8 cellular contexts compared by ENCODE assay signal in genomic region chr11:75241906-75242644, GRCh38. TPM values are rescaled to one million over a fixed set of nuclear protein-coding genes. Genes with fewer than 3 reads are reported as not detected.
DNase-seq lines count a peak whose midpoint lies in the region; ATAC-seq and TF ChIP-seq lines count a peak whose summit lies in the region.

No MANE protein-coding gene starts in this region.

- TF ChIP-seq CTCF in A673 (conservative IDR thresholded peaks at IDR 0.05; ENCODE audit: low read depth, low read length), result 0 out of 2 replicates have a peak, but pooled peaks have one; percentile 43
- TF ChIP-seq CTCF in HCT116 (IDR thresholded peaks at IDR 0.05 in 2 of 3, conservative IDR thresholded peaks at IDR 0.05 in 1 of 3; ENCODE audit: borderline replicate concordance in 1 of 3, insufficient read depth in 1 of 3, low read depth in 2 of 3, low read length in 2 of 3), result no peak; a peak in 1 of 6 replicates
- TF ChIP-seq CTCF in OCI-LY7 (conservative IDR thresholded peaks at IDR 0.05; ENCODE audit: low read length), result no peak; the same call in 1 of the 2 replicates

- BruUV-seq in A673 (replicated peaks; lab: Mats Ljungman, UMichigan) (no TSS peak), HCT116 (replicated peaks; lab: Mats Ljungman, UMichigan) (no TSS peak), OCI-LY7 (replicated peaks; lab: Mats Ljungman, UMichigan) (no TSS peak)

- H3K9me3 ChIP-seq in A673 (ENCODE audit: low read depth, low read length, poor library complexity, severe bottlenecking) (no peaks in the 10 kb centered on the region), HCT116 (ENCODE audit: control insufficient read depth in 1 of 2, insufficient read depth in 1 of 2, low read depth in 1 of 2, low read length in 2 of 2) (no peaks in the 10 kb centered on the region), adipocyte (ENCODE audit: control insufficient read depth, low read length) (no peaks in the 10 kb centered on the region), OCI-LY7 (ENCODE audit: low read length) (no peaks in the 10 kb centered on the region)

- POLR2A ChIA-PET in A673 (lab: Charles Lee; ENCODE audit: low non-redundant PET) (no interaction called here), HCT116 (lab: Charles Lee) (interaction anchor here (1.3 kb wide), 1 partner anchor 18 kb away, joined by 3 read pairs; no protein-coding TSS in a partner anchor), OCI-LY7 (lab: Charles Lee) (no interaction called here)

- TF ChIP-seq RAD21 in HCT116 (IDR thresholded peaks at IDR 0.05; ENCODE audit: low read depth), result no peak

- ATAC-seq in HCT116 (no peak), HG03439 (IDR thresholded peaks at IDR 0.05; ENCODE audit: unreplicated experiment) (no peak)

- H3K27me3 ChIP-seq in A673 (replicated peaks; ENCODE audit: insufficient read depth, low read depth, low read length, poor library complexity), result peaks cover 43% of the 10 kb centered on the region
- H3K27me3 ChIP-seq in HCT116 (ENCODE audit: insufficient read depth, low read length), result no peaks in the 10 kb centered on the region
- H3K27me3 ChIP-seq in adipocyte (replicated peaks; ENCODE audit: control insufficient read depth, insufficient read depth, low read length), result peaks cover 61% of the 10 kb centered on the region

- DNase-seq in A673 (ENCODE audit: low spot score) (no peak), HCT116 (ENCODE audit: low read depth, low spot score) (no peak), adipocyte (ENCODE audit: low read depth) (no peak), mesenteric fat pad (ENCODE audit: low spot score) (peak; percentile 85), NCI-H1417 treated with DMSO at 0.1 percent for 48 hours (lab: John Stamatoyannopoulos, UW) (no peak), OCI-LY7 (ENCODE audit: low spot score) (no peak)
- no peak for DNase-seq in stimulated activated CD4-positive, alpha-beta T cell treated with anti-CD3 and anti-CD28 coated beads, Interleukin-15, amount 100 ng/mL, for 24 hours

- H3K79me2 ChIP-seq in HCT116 (ENCODE audit: insufficient read depth, low read length), result no peaks in the 10 kb centered on the region
- H3K79me2 ChIP-seq in OCI-LY7 (ENCODE audit: insufficient read depth, low read depth, low read length), result no peaks in the 10 kb centered on the region

- H3K9me2 ChIP-seq in HCT116 (ENCODE audit: insufficient read depth) (no peaks in the 10 kb centered on the region), OCI-LY7 (ENCODE audit: insufficient read depth, low read length) (no peaks in the 10 kb centered on the region)

- no peak overlapping the region for H3K9ac ChIP-seq in HCT116 (ENCODE audit: low read length)
- H3K9ac ChIP-seq in adipocyte (ENCODE audit: low read length), result peak overlapping the region; percentile 39

- H3K4me3 ChIP-seq in A673 (ENCODE audit: low read depth, low read length, poor library complexity, severe bottlenecking), result peak overlapping the region; percentile 49
- H3K4me3 ChIP-seq in HCT116 (replicated peaks in 1 of 2; ENCODE audit: low read depth in 1 of 2, low read length in 2 of 2), result no peak overlapping the region
- peak overlapping the region; percentile 78 for H3K4me3 ChIP-seq in adipocyte (ENCODE audit: low read length)
- H3K4me3 ChIP-seq in OCI-LY7 (ENCODE audit: low read depth, low read length, poor library complexity, severe bottlenecking), result no peak overlapping the region

- H2AFZ ChIP-seq in HCT116 (ENCODE audit: low read depth, low read length, poor library complexity, severe bottlenecking), result no peak overlapping the region
- H2AFZ ChIP-seq in OCI-LY7 (ENCODE audit: low read length), result no peak overlapping the region

- H3K4me1 ChIP-seq in A673 (ENCODE audit: insufficient read depth, low read length, poor library complexity, severe bottlenecking), result no peaks in the 10 kb centered on the region
- peaks cover 6 to 16% of the 10 kb centered on the region in 2 experiments; a peak in 3 of 4 replicates for H3K4me1 ChIP-seq in HCT116 (ENCODE audit: control insufficient read depth in 1 of 2, insufficient read depth in 2 of 2, low read length in 2 of 2)
- no peaks in the 10 kb centered on the region for H3K4me1 ChIP-seq in adipocyte (ENCODE audit: control insufficient read depth, insufficient read depth, low read length)
- H3K4me1 ChIP-seq in OCI-LY7 (ENCODE audit: insufficient read depth, low read length, poor library complexity, severe bottlenecking), result no peaks in the 10 kb centered on the region

- H3K4me2 ChIP-seq in HCT116 (ENCODE audit: low read length) (peak overlapping the region; percentile 83; the same call in 1 of the 2 replicates), OCI-LY7 (ENCODE audit: low read length) (no peak overlapping the region)

- RAD21 ChIA-PET in HCT116 (lab: Charles Lee; ENCODE audit: low non-redundant PET in 1 of 2, low total read pairs in 2 of 2, uncharacterized antibody in 2 of 2, unreplicated experiment in 2 of 2), result interaction anchor here in 1 of 2 experiments (0.5 to 1.5 kb wide), 4 partner anchors 37 to 101 kb away, joined by 3 to 5 read pairs (median 5); no protein-coding TSS in a partner anchor

- CTCF ChIA-PET in A673 (lab: Charles Lee) (interaction anchor here (0.5 to 2.7 kb wide), 7 partner anchors 28 to 1072 kb away, joined by 3 to 19 read pairs (median 13); partner anchors contain the start of gene C2CD3), HCT116 (lab: Charles Lee) (interaction anchor here (0.6 to 4.7 kb wide), 10 partner anchors 23 to 440 kb away, joined by 3 to 70 read pairs (median 4); partner anchors contain the start of genes SPCS2 and XRRA1), OCI-LY7 (lab: Charles Lee; ENCODE audit: unreplicated experiment) (no interaction called here)

- H3K27ac ChIP-seq in A673 (ENCODE audit: low read depth, low read length, poor library complexity, severe bottlenecking) (no peak overlapping the region), HCT116 (ENCODE audit: low read depth, low read length) (no peak overlapping the region), OCI-LY7 (ENCODE audit: low read depth, low read length, poor library complexity, severe bottlenecking) (no peak overlapping the region)

- intact Hi-C loops in A673 (cut with micrococcal nuclease; ENCODE audit: unreplicated experiment), result loop anchor here (2.0 kb wide), 1 partner anchor 97 kb away; no protein-coding TSS in a partner anchor
- intact Hi-C loops in HCT116 (cut with micrococcal nuclease), result loop anchor here (2.0 kb wide), 2 partner anchors 101 to 313 kb away; no protein-coding TSS in a partner anchor
- intact Hi-C loops in OCI-LY7 (cut with micrococcal nuclease; ENCODE audit: unreplicated experiment), result no loop called here

- H4K20me1 ChIP-seq in HCT116 (ENCODE audit: insufficient read depth) (no peaks in the 10 kb centered on the region), OCI-LY7 (ENCODE audit: insufficient read depth, low read length) (no peaks in the 10 kb centered on the region)

- TF ChIP-seq POLR2A in HCT116 (IDR thresholded peaks at IDR 0.05; ENCODE audit: borderline replicate concordance, extremely low read depth, insufficient read depth, insufficient read length), result no peak

- H3K36me3 ChIP-seq in A673 (ENCODE audit: insufficient read depth, low read length, poor library complexity, severe bottlenecking) (no peaks in the 10 kb centered on the region), HCT116 (ENCODE audit: control insufficient read depth in 1 of 2, insufficient read depth in 2 of 2, low read length in 2 of 2) (no peaks in the 10 kb centered on the region), adipocyte (ENCODE audit: control insufficient read depth, insufficient read depth, low read length, severe bottlenecking) (no peaks in the 10 kb centered on the region), OCI-LY7 (ENCODE audit: insufficient read depth, low read length) (no peaks in the 10 kb centered on the region)

TF ChIP-seq in HCT116, 20 proteins besides CTCF, POLR2A, EP300 and RAD21 (continues in another document):
- TF ChIP-seq POLR2AphosphoS5 (IDR thresholded peaks at IDR 0.05; ENCODE audit: low read depth, low read length), result no peak
- TF ChIP-seq ZBTB33 (IDR thresholded peaks at IDR 0.05; ENCODE audit: extremely low read depth, insufficient replicate concordance, low read length), result no peak

RNA-seq across cellular contexts. Expression of gene TPBGL, which starts 1.5 kb away (rescaled TPM):
- total RNA-seq in A673 (2021) (0.24 and 0.41 TPM in 2 replicates), HCT116 (2021; ENCODE audit: unreplicated experiment) (0.12 TPM), mesenteric fat pad (1.6 TPM), OCI-LY7 (2022) (not detected in 2 replicates)
- polyA plus RNA-seq in HCT116 (2012), result 0.16 and 0.25 TPM in 2 replicates
- total RNA-seq in OCI-LY7 (2014; rRNA removed; shearing (Covaris generic)), result not detected in 2 replicates

Comparison
In these comparisons a context has a peak if more than half of its experiments do, and no peak if none do; other contexts are left out.
1. H3K4me3 ChIP-seq: peak in A673 (single experiment) and adipocyte (single experiment); none in HCT116 (0 of 2) and OCI-LY7 (single experiment).